21 cellular contexts compared by ENCODE assay signal in genomic region chr6:121828567-121828966, GRCh38.
A peak's percentile ranks its signal among the peaks of the same experiment; 100 is the strongest.
DNase-seq lines count a peak whose midpoint lies in the region; ATAC-seq, FAIRE-seq and TF ChIP-seq lines count a peak whose summit lies in the region.
"Had no signal": no experiment of that assay in that cellular context is flagged by ENCODE, and none has a peak within 500 bp of the region (broad histone marks: within the 10 kb centered on the region; RNA-seq: fewer than 3 reads in every experiment).

No MANE protein-coding gene starts in this region.

- H3K36me3 ChIP-seq in GM23248 (ENCODE audit: low read depth) (no peaks in the 10 kb centered on the region), H1 (ENCODE audit: control insufficient read depth in 2 of 4, insufficient read depth in 4 of 4, low read length in 3 of 4) (no peaks in the 10 kb centered on the region), mesenchymal stem cell (ENCODE audit: control insufficient read depth in 1 of 2, insufficient read depth in 2 of 2, low read depth in 1 of 2, low read length in 2 of 2) (no peaks in the 10 kb centered on the region)
- H3K36me3 ChIP-seq: BE2C had no signal

- H3K4me2 ChIP-seq in GM23248 (ENCODE audit: unreplicated experiment) (no peak overlapping the region), H1 (ENCODE audit: insufficient read depth in 1 of 2, low read depth in 2 of 2, low read length in 2 of 2) (no peak overlapping the region), mesenchymal stem cell (ENCODE audit: low read length, poor library complexity, severe bottlenecking) (no peak overlapping the region)

- H4K20me1 ChIP-seq in GM23248 (ENCODE audit: insufficient read depth) = no peaks in the 10 kb centered on the region
- H4K20me1 ChIP-seq in H1 (replicated peaks in 1 of 2; ENCODE audit: control insufficient read depth in 1 of 2, insufficient read depth in 2 of 2, low read length in 2 of 2) = no peaks in the 10 kb centered on the region

- ATAC-seq in HG03378 (IDR thresholded peaks at IDR 0.05; ENCODE audit: unreplicated experiment) = no peak
- ATAC-seq: GM12878 had no signal

- no peak overlapping the region for H3K4me3 ChIP-seq in AG10803 (ENCODE audit: low read length)
- no peak overlapping the region for H3K4me3 ChIP-seq in GM23248
- H3K4me3 ChIP-seq in H1 (ENCODE audit: extremely low read depth in 1 of 4, insufficient read depth in 2 of 4, low read depth in 3 of 4, low read length in 4 of 4) = no peak overlapping the region
- H3K4me3 ChIP-seq in mesenchymal stem cell (ENCODE audit: insufficient read depth in 1 of 2, low read depth in 1 of 2, low read length in 2 of 2) = no peak overlapping the region
- H3K4me3 ChIP-seq: GM12878, SK-N-MC had no signal

- H3K9ac ChIP-seq in GM23248 = no peak overlapping the region
- no peak overlapping the region for H3K9ac ChIP-seq in H1 (replicated peaks in 1 of 4; ENCODE audit: extremely low read depth in 1 of 4, low read depth in 3 of 4, low read length in 3 of 4)
- peak overlapping the region; percentile 31 for H3K9ac ChIP-seq in mesenchymal stem cell (ENCODE audit: low read length)

- H2BK12ac ChIP-seq in H1 (ENCODE audit: low read depth, low read length) (no peak overlapping the region), mesenchymal stem cell (ENCODE audit: low read length in 2 of 2) (no peak overlapping the region)

- TF ChIP-seq CTCF in AG10803 (conservative IDR thresholded peaks at IDR 0.05; ENCODE audit: low read length) (no peak), H1 (IDR thresholded peaks at IDR 0.05; ENCODE audit: control extremely low read depth in 1 of 3, insufficient read depth in 1 of 3, low read depth in 1 of 3, low read length in 3 of 3) (no peak)

- H3K79me1 ChIP-seq in H1 (ENCODE audit: low read depth, low read length) (no peaks in the 10 kb centered on the region), mesenchymal stem cell (replicated peaks; ENCODE audit: low read length, poor library complexity, severe bottlenecking) (no peaks in the 10 kb centered on the region)

- no peak overlapping the region for H2BK20ac ChIP-seq in H1 (ENCODE audit: low read length)

- peaks cover 38% of the 10 kb centered on the region for H3F3A ChIP-seq in GM23248 (ENCODE audit: insufficient read depth)

- H2BK5ac ChIP-seq in H1 (ENCODE audit: low read depth, low read length) (no peak overlapping the region), mesenchymal stem cell (ENCODE audit: low read depth, low read length, poor library complexity, severe bottlenecking) (no peak overlapping the region)

- H3K23ac ChIP-seq in H1 (ENCODE audit: insufficient read length) (no peak overlapping the region), mesenchymal stem cell (ENCODE audit: low read length in 2 of 2) (no peak overlapping the region)

- H3K79me2 ChIP-seq in GM23248 (ENCODE audit: insufficient read depth) (no peaks in the 10 kb centered on the region), H1 (ENCODE audit: control insufficient read depth in 1 of 2, insufficient read depth in 2 of 2, low read length in 2 of 2) (no peaks in the 10 kb centered on the region)

- POLR2A ChIA-PET in H1 (lab: Charles Lee; ENCODE audit: partially characterized antibody) = no interaction called here

- TF ChIP-seq EP300 in H1 (IDR thresholded peaks at IDR 0.05; ENCODE audit: borderline replicate concordance in 1 of 2, low read depth in 2 of 2, low read length in 2 of 2) = no peak

- no peak overlapping the region for H2AK5ac ChIP-seq in H1 (ENCODE audit: low read depth, low read length)
- no peak overlapping the region for H2AK5ac ChIP-seq in mesenchymal stem cell (ENCODE audit: low read length, severe bottlenecking)

- no peak overlapping the region for H3K14ac ChIP-seq in H1 (ENCODE audit: insufficient read length)
- H3K14ac ChIP-seq in mesenchymal stem cell (ENCODE audit: low read length in 2 of 2) = no peak overlapping the region

- H3K56ac ChIP-seq in H1 (replicated peaks; ENCODE audit: insufficient read length, low read depth, low read length) = no peak overlapping the region

- no peak overlapping the region for H4K91ac ChIP-seq in H1 (replicated peaks; ENCODE audit: insufficient read length, low read length)
- no peak overlapping the region for H4K91ac ChIP-seq in mesenchymal stem cell (ENCODE audit: low read length)

- peak; percentile 70 for DNase-seq in AG10803 (ENCODE audit: low read depth)
- peak; percentile 60 for DNase-seq in GM23248
- no peak for DNase-seq in H1 (ENCODE audit: low read depth in 1 of 2, low spot score in 2 of 2)
- DNase-seq in mesenchymal stem cell = no peak
- DNase-seq in SHP77 treated with DMSO at 0.1 percent for 48 hours (lab: John Stamatoyannopoulos, UW) = no peak
- DNase-seq in NCI-H2227 treated with DMSO at 0.1 percent for 48 hours (lab: John Stamatoyannopoulos, UW) = no peak
- DNase-seq: BE2C; CD4-positive, CD25-positive, alpha-beta regulatory T cell; COR-L47; GF-D8; H9; KBM-7; NCI-H1694 treated with DMSO at 0.1 percent for 48 hours; NCI-H510A; NCI-H748 treated with DMSO at 0.1 percent for 48 hours; NK-92 treated with Interleukin-12 subunit alpha and Interleukin-12 subunit beta, amount 100 ng/mL, for 24 hours; Right ventricle myocardium superior; T-helper 1 cell had no signal

- no peaks in the 10 kb centered on the region for H3K9me2 ChIP-seq in GM23248 (ENCODE audit: insufficient read depth)

- H3K27me3 ChIP-seq in GM23248 (replicated peaks; ENCODE audit: insufficient read depth) (no peaks in the 10 kb centered on the region), H1 (replicated peaks in 1 of 4; ENCODE audit: control insufficient read depth in 3 of 4, extremely low read depth in 1 of 4, insufficient read depth in 3 of 4, low read length in 3 of 4) (no peaks in the 10 kb centered on the region), mesenchymal stem cell (ENCODE audit: control insufficient read depth in 1 of 2, insufficient read depth in 1 of 2, low read length in 2 of 2) (no peaks in the 10 kb centered on the region)
- H3K27me3 ChIP-seq: BE2C had no signal

- no peak overlapping the region for H3K4ac ChIP-seq in H1 (replicated peaks; ENCODE audit: insufficient read length, low read depth, low read length)
- no peak overlapping the region for H3K4ac ChIP-seq in mesenchymal stem cell (ENCODE audit: low read depth in 1 of 2, low read length in 2 of 2)

- H3K18ac ChIP-seq in H1 (ENCODE audit: extremely low read depth, low read length) (no peak overlapping the region), mesenchymal stem cell (ENCODE audit: low read depth in 1 of 2, low read length in 2 of 2) (no peak overlapping the region)

- peaks cover 37% of the 10 kb centered on the region for H3K4me1 ChIP-seq in GM23248 (ENCODE audit: insufficient read depth)
- H3K4me1 ChIP-seq in H1 (replicated peaks in 1 of 4; ENCODE audit: control insufficient read depth in 3 of 4, insufficient read depth in 4 of 4, low read length in 3 of 4) = peaks cover 0 to 10% (median 0%) of the 10 kb centered on the region in 4 experiments; a peak in 2 of 7 replicates
- peaks cover 2% of the 10 kb centered on the region for H3K4me1 ChIP-seq in mesenchymal stem cell (ENCODE audit: control insufficient read depth, insufficient read depth, low read depth, low read length)
- H3K4me1 ChIP-seq: BE2C had no signal

- no peak for FAIRE-seq in H1 (lab: Jason Lieb, UNC)
- FAIRE-seq: GM12878 had no signal

- TF ChIP-seq RAD21 in H1 (IDR thresholded peaks at IDR 0.05 in 1 of 2, conservative IDR thresholded peaks at IDR 0.05 in 1 of 2; ENCODE audit: low read depth in 2 of 2, low read length in 2 of 2) = no peak

- CTCF ChIA-PET in H1 (lab: Charles Lee; ENCODE audit: partially characterized antibody) = interaction anchor here (1.8 kb wide), 1 partner anchor 471 kb away, joined by 3 read pairs; no protein-coding TSS in a partner anchor

- WGBS in GM23248 (ENCODE audit: low coverage in 1 of 2, low lambda C conversion rate in 2 of 2, missing lambda C conversion rate in 2 of 2), 2 experiments = 3 to 8% methylated on average over 2 of the region's 2 CpGs
- WGBS in H1 (ENCODE audit: extremely low coverage in 1 of 2, insufficient coverage in 1 of 2, insufficient read length in 1 of 2, insufficient replicate concordance in 2 of 2, low coverage in 1 of 2, low lambda C conversion rate in 2 of 2, missing lambda C conversion rate in 1 of 2), 2 experiments = 82% methylated on average over 2 of the region's 2 CpGs; no CpG with 5 or more reads in 1 of the 2 experiments
- WGBS in mesenchymal stem cell = 86% methylated on average over 1 of the region's 2 CpGs

- in situ Hi-C loops in GM23248 (cut with MboI) = no loop called here

- TF ChIP-seq POLR2A in H1 (IDR thresholded peaks at IDR 0.05; ENCODE audit: control extremely low read depth in 1 of 2, low read depth in 2 of 2, low read length in 2 of 2) = no peak

- H3K23me2 ChIP-seq in H1 (ENCODE audit: low read depth, low read length) = peaks cover 2% of the 10 kb centered on the region; the same call in 1 of the 2 replicates

- H2BK15ac ChIP-seq in H1 (ENCODE audit: low read length) (no peak overlapping the region), mesenchymal stem cell (ENCODE audit: low read depth, poor library complexity, severe bottlenecking) (no peak overlapping the region)

- H4K8ac ChIP-seq in H1 (ENCODE audit: extremely low read depth, insufficient read depth, low read length) = no peak overlapping the region
- H4K8ac ChIP-seq in mesenchymal stem cell (ENCODE audit: low read length) = no peak overlapping the region

- H2AFZ ChIP-seq in GM23248 (0 out of 2 replicates have a peak overlapping the region, but pooled peaks have one; percentile 9), H1 (ENCODE audit: low read length) (0 out of 2 replicates have a peak overlapping the region, but pooled peaks have one; percentile 37), mesenchymal stem cell (ENCODE audit: low read depth, low read length) (no peak overlapping the region)

- no peaks in the 10 kb centered on the region for H3K9me3 ChIP-seq in GM23248 (ENCODE audit: low read depth)
- H3K9me3 ChIP-seq in H1 (ENCODE audit: insufficient read depth in 2 of 2, low read depth in 1 of 2, low read length in 1 of 2) = no peaks in the 10 kb centered on the region
- no peaks in the 10 kb centered on the region for H3K9me3 ChIP-seq in mesenchymal stem cell (ENCODE audit: control insufficient read depth, low read length)
- H3K9me3 ChIP-seq: BE2C had no signal

- H3K27ac ChIP-seq in GM23248 (no peak overlapping the region), H1 (ENCODE audit: low read depth, low read length) (no peak overlapping the region), mesenchymal stem cell (ENCODE audit: low read length, poor library complexity, severe bottlenecking) (no peak overlapping the region)
- H3K27ac ChIP-seq: SK-N-MC had no signal

- H4K5ac ChIP-seq in H1 (ENCODE audit: insufficient read length, low read depth, low read length) = no peak overlapping the region

- no peak overlapping the region for H2BK120ac ChIP-seq in H1 (replicated peaks; ENCODE audit: low read depth, low read length)
- no peak overlapping the region for H2BK120ac ChIP-seq in mesenchymal stem cell (ENCODE audit: low read depth, low read length)

TF ChIP-seq in H1, 55 proteins besides CTCF, POLR2A, EP300 and RAD21 (continues in another document):
- TF ChIP-seq EZH2 (IDR thresholded peaks at IDR 0.05; ENCODE audit: low read depth, low read length, severe bottlenecking) = no peak
- no peak for TF ChIP-seq SIN3A (conservative IDR thresholded peaks at IDR 0.05 in 1 of 2, IDR thresholded peaks at IDR 0.05 in 1 of 2; ENCODE audit: low read depth in 1 of 2, low read length in 2 of 2)
- no peak for TF ChIP-seq MAFK (IDR thresholded peaks at IDR 0.05; ENCODE audit: low read depth, low read length)
- TF ChIP-seq TAF1 (IDR thresholded peaks at IDR 0.05; ENCODE audit: low read depth, low read length) = no peak

Comparison
In these comparisons a context has a peak if more than half of its experiments do, and no peak if none do; other contexts are left out.
1. DNase-seq: peak in AG10803 (single experiment) and GM23248 (single experiment); none in H1 (0 of 2), mesenchymal stem cell (single experiment), SHP77 treated with DMSO at 0.1 percent for 48 hours (single experiment) and NCI-H2227 treated with DMSO at 0.1 percent for 48 hours (single experiment).